Comparison of ENCODE assay signal across 22 cellular contexts in the genomic region with DNA sequence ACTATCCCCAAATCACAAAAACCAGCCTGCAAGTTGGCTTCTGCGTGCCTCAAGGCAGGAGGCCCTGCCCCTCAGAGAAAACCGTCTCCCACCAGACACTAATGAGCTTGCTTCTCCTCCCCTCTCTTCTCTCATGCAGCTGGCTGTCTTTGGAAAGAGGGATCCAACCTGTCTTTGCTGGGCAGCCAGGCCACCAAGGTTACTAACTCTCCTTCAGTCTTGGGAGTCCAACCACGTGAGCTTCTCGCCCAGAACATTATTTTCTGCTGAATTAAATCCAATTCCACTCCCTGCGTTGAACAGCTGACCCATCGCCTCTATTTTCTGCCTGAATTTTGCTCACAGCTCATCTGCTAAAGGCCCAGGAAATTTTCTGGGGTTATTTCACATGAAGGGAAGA.
DNase-seq lines count a peak whose midpoint lies in the region; ATAC-seq and TF ChIP-seq lines count a peak whose summit lies in the region.
"Had no signal": no experiment of that assay in that cellular context is flagged by ENCODE, and none has a peak within 500 bp of the region (broad histone marks: within the 10 kb centered on the region; RNA-seq: fewer than 3 reads in every experiment).

No MANE protein-coding gene starts in this region.

- H2BK5ac ChIP-seq in mesendoderm (ENCODE audit: low read length), result peak overlapping the region; percentile 35

- H3K4me1 Mint-ChIP-seq in CD8-positive, alpha-beta T cell (ENCODE audit: low read depth), result no peaks in the 10 kb centered on the region
- H3K4me1 Mint-ChIP-seq in CD4-positive, alpha-beta T cell (ENCODE audit: low read depth), result no peaks in the 10 kb centered on the region
- H3K4me1 Mint-ChIP-seq: CD14-positive monocyte; CD4-positive, alpha-beta memory T cell; GM23338; H9 had no signal

- H3K27me3 ChIP-seq in esophagus muscularis mucosa (peaks cover 0 to 8% (median 0%) of the 10 kb centered on the region in 4 donors), mesendoderm (ENCODE audit: insufficient read depth, low read length, poor library complexity) (no peaks in the 10 kb centered on the region)
- H3K27me3 ChIP-seq in CD8-positive, alpha-beta T cell (ENCODE audit: insufficient read depth, low read length), result no peaks in the 10 kb centered on the region
- no peaks in the 10 kb centered on the region for H3K27me3 ChIP-seq in CD4-positive, alpha-beta T cell (ENCODE audit: control insufficient read depth, insufficient read depth, low read length)
- H3K27me3 ChIP-seq: BE2C; BLaER1 treated with 17β-estradiol and CSF1 and Interleukin-3, amounts not matched to agents 10 nM and 100 nM had no signal

- no peak overlapping the region for H3K18ac ChIP-seq in mesendoderm (ENCODE audit: low read length)

- no peak overlapping the region for H4K5ac ChIP-seq in mesendoderm (ENCODE audit: low read length)

- H3K56ac ChIP-seq in mesendoderm (ENCODE audit: low read length), result peak overlapping the region; percentile 46

- no peaks in the 10 kb centered on the region for H3K4me1 ChIP-seq in esophagus muscularis mucosa
- peaks cover 2% of the 10 kb centered on the region for H3K4me1 ChIP-seq in mesendoderm (ENCODE audit: control insufficient read depth, low read depth, low read length)
- no peaks in the 10 kb centered on the region for H3K4me1 ChIP-seq in CD8-positive, alpha-beta T cell (ENCODE audit: insufficient read depth, low read length)
- H3K4me1 ChIP-seq: A549; BE2C; BLaER1 treated with 17β-estradiol and CSF1 and Interleukin-3, amounts not matched to agents 10 nM and 100 nM; Caco-2 had no signal

- TF ChIP-seq EP300 in esophagus muscularis mucosa (IDR thresholded peaks at IDR 0.05), result no peak

- no peak overlapping the region for H3K4me3 Mint-ChIP-seq in CD8-positive, alpha-beta T cell
- no peak overlapping the region for H3K4me3 Mint-ChIP-seq in CD4-positive, alpha-beta T cell
- H3K4me3 Mint-ChIP-seq: CD14-positive monocyte; CD4-positive, alpha-beta memory T cell; GM23338; H9 had no signal

- H3K9me3 Mint-ChIP-seq in CD8-positive, alpha-beta T cell, result no peaks in the 10 kb centered on the region
- H3K9me3 Mint-ChIP-seq in CD4-positive, alpha-beta T cell, result no peaks in the 10 kb centered on the region

- no peaks in the 10 kb centered on the region for H3K9me3 ChIP-seq in esophagus muscularis mucosa
- H3K9me3 ChIP-seq in CD8-positive, alpha-beta T cell (ENCODE audit: low read length), result no peaks in the 10 kb centered on the region
- H3K9me3 ChIP-seq in CD4-positive, alpha-beta T cell (ENCODE audit: control insufficient read depth, low read length), result no peaks in the 10 kb centered on the region
- H3K9me3 ChIP-seq: A549, BE2C, Caco-2 had no signal

- TF ChIP-seq POLR2A in esophagus muscularis mucosa (IDR thresholded peaks at IDR 0.05; ENCODE audit: low read depth), result no peak

- no peak for TF ChIP-seq CTCF in esophagus muscularis mucosa (IDR thresholded peaks at IDR 0.05)
- no peak for TF ChIP-seq CTCF in CD8-positive, alpha-beta T cell (IDR thresholded peaks at IDR 0.05)
- no peak for TF ChIP-seq CTCF in CD4-positive, alpha-beta T cell (IDR thresholded peaks at IDR 0.05)

- H3K4me3 ChIP-seq in esophagus muscularis mucosa (no peak overlapping the region), mesendoderm (ENCODE audit: low read length) (no peak overlapping the region)
- no peak overlapping the region for H3K4me3 ChIP-seq in CD8-positive, alpha-beta T cell (ENCODE audit: low read depth, low read length)
- H3K4me3 ChIP-seq: A549; BLaER1 treated with 17β-estradiol and CSF1 and Interleukin-3, amounts not matched to agents 10 nM and 100 nM; GM23338 had no signal

- H3K9ac ChIP-seq in mesendoderm (ENCODE audit: low read length), result no peak overlapping the region
- H3K9ac ChIP-seq: BLaER1 treated with 17β-estradiol and CSF1 and Interleukin-3, amounts not matched to agents 10 nM and 100 nM had no signal

- 65% methylated on average over 6 of the region's 6 CpGs for WGBS in esophagus muscularis mucosa
- WGBS in mesendoderm (ENCODE audit: extremely low coverage, insufficient coverage, low lambda C conversion rate), result no CpG with 5 or more reads among the region's 6 CpGs

- H3K27ac ChIP-seq in esophagus muscularis mucosa (replicated peaks in 1 of 4), result no peak overlapping the region
- no peak overlapping the region for H3K27ac ChIP-seq in mesendoderm (ENCODE audit: low read depth, low read length)
- H3K27ac ChIP-seq in CD8-positive, alpha-beta T cell (ENCODE audit: low read depth, low read length), result no peak overlapping the region
- H3K27ac ChIP-seq in CD4-positive, alpha-beta T cell (ENCODE audit: low read depth, low read length), result no peak overlapping the region
- H3K27ac ChIP-seq: A549; BLaER1 treated with 17β-estradiol and CSF1 and Interleukin-3, amounts not matched to agents 10 nM and 100 nM had no signal

- H3K79me1 ChIP-seq in mesendoderm (ENCODE audit: low read length), result no peaks in the 10 kb centered on the region

- H3K36me3 Mint-ChIP-seq in CD8-positive, alpha-beta T cell, result no peaks in the 10 kb centered on the region
- no peaks in the 10 kb centered on the region for H3K36me3 Mint-ChIP-seq in CD4-positive, alpha-beta T cell (ENCODE audit: low read depth)
- H3K36me3 Mint-ChIP-seq: CD14-positive monocyte; CD4-positive, alpha-beta memory T cell had no signal

- no peak overlapping the region for H2BK120ac ChIP-seq in mesendoderm (ENCODE audit: low read depth, low read length)

- no peak overlapping the region for H2BK15ac ChIP-seq in mesendoderm (replicated peaks; ENCODE audit: low read depth)

- peak; percentile 60 for ATAC-seq in sciatic nerve
- ATAC-seq in CD8-positive, alpha-beta T cell, result no peak
- no peak for ATAC-seq in CD4-positive, alpha-beta T cell (ENCODE audit: poor library complexity)
- ATAC-seq: A549, GM23338, HCT116 had no signal

- no peak overlapping the region for H2AK5ac ChIP-seq in mesendoderm (ENCODE audit: low read length)

- CTCF ChIA-PET in CD8-positive, alpha-beta T cell (lab: Charles Lee), result interaction anchor here (2.2 kb wide), 1 partner anchor 15 kb away, joined by 10 read pairs; no protein-coding TSS in a partner anchor
- CTCF ChIA-PET in CD4-positive, alpha-beta T cell (lab: Charles Lee), result no interaction called here

- POLR2A ChIA-PET in CD8-positive, alpha-beta T cell (lab: Charles Lee), result no interaction called here
- POLR2A ChIA-PET in CD4-positive, alpha-beta T cell (lab: Charles Lee), result no interaction called here

- H3K79me2 ChIP-seq in mesendoderm (ENCODE audit: control insufficient read depth, insufficient read depth, low read length), result no peaks in the 10 kb centered on the region

- DNase-seq in ELF-1 (ENCODE audit: low read depth, low spot score) (peak; percentile 11), esophagus muscularis mucosa (ENCODE audit: extremely low spot score) (peak; percentile 89), mesendoderm (no peak), sciatic nerve (ENCODE audit: low spot score) (no peak), SK-N-DZ (ENCODE audit: low spot score) (no peak)
- no peak for DNase-seq in CD8-positive, alpha-beta T cell
- no peak for DNase-seq in CD4-positive, alpha-beta T cell
- DNase-seq: 8988T; ACHN; AML-193; BE2C; Caco-2; CD4-positive, alpha-beta memory T cell; DMS153; DND-41; GDM1; H9 had no signal

- H3K4me2 ChIP-seq in mesendoderm (ENCODE audit: low read length), result no peak overlapping the region
- H3K4me2 ChIP-seq: A549; BLaER1 treated with 17β-estradiol and CSF1 and Interleukin-3, amounts not matched to agents 10 nM and 100 nM; GM23338 had no signal

- H4K8ac ChIP-seq in mesendoderm (ENCODE audit: low read depth, low read length), result no peak overlapping the region

- H3K36me3 ChIP-seq in esophagus muscularis mucosa, result no peaks in the 10 kb centered on the region
- no peaks in the 10 kb centered on the region for H3K36me3 ChIP-seq in mesendoderm (ENCODE audit: control insufficient read depth, insufficient read depth, low read length)
- H3K36me3 ChIP-seq in CD8-positive, alpha-beta T cell (ENCODE audit: insufficient read depth, low read length), result no peaks in the 10 kb centered on the region
- H3K36me3 ChIP-seq: BE2C; BLaER1 treated with 17β-estradiol and CSF1 and Interleukin-3, amounts not matched to agents 10 nM and 100 nM had no signal

- H3K27ac Mint-ChIP-seq in CD8-positive, alpha-beta T cell, result no peak overlapping the region
- no peak overlapping the region for H3K27ac Mint-ChIP-seq in CD4-positive, alpha-beta T cell
- H3K27ac Mint-ChIP-seq: CD14-positive monocyte; CD4-positive, alpha-beta memory T cell; GM23338; H9 had no signal

- intact Hi-C loops in esophagus muscularis mucosa (cut with DNase I), result no loop called here
- intact Hi-C loops in sciatic nerve (cut with DNase I), result no loop called here
- intact Hi-C loops in CD8-positive, alpha-beta T cell (cut with DNase I, micrococcal nuclease), result no loop called here
- intact Hi-C loops in CD4-positive, alpha-beta T cell (cut with DNase I, micrococcal nuclease), result no loop called here

- peaks cover 15% of the 10 kb centered on the region for H3K27me3 Mint-ChIP-seq in CD8-positive, alpha-beta T cell (ENCODE audit: low read depth)
- peaks cover 21% of the 10 kb centered on the region for H3K27me3 Mint-ChIP-seq in CD4-positive, alpha-beta T cell

- no peak overlapping the region for H3K23ac ChIP-seq in mesendoderm (ENCODE audit: low read length)

- no peak overlapping the region for H3K4ac ChIP-seq in mesendoderm (ENCODE audit: low read depth, low read length)

Comparison
In these comparisons a context has a peak if more than half of its experiments do, and no peak if none do; other contexts are left out.
1. DNase-seq: peak in ELF-1 (single experiment) and esophagus muscularis mucosa (single experiment); none in mesendoderm (single experiment), sciatic nerve (single experiment), SK-N-DZ (single experiment), CD8-positive, alpha-beta T cell (0 of 7) and CD4-positive, alpha-beta T cell (0 of 10).